ENCODE assay signal across 20 cellular contexts in genomic region chr1:42228938-42229337, GRCh38.
DNase-seq lines count a peak whose midpoint lies in the region; ATAC-seq and TF ChIP-seq lines count a peak whose summit lies in the region.
"Had no signal": no experiment of that assay in that cellular context is flagged by ENCODE, and none has a peak within 500 bp of the region (broad histone marks: within the 10 kb centered on the region; RNA-seq: fewer than 3 reads in every experiment).

No MANE protein-coding gene starts in this region.

- no peak for DNase-seq in CD4-positive, alpha-beta T cell
- no peak for DNase-seq in CD8-positive, alpha-beta T cell
- DNase-seq in T-helper 17 cell (no peak), progenitor cell of endocrine pancreas (ENCODE audit: low spot score, unreplicated experiment) (no peak), hippocampal formation (lab: John Stamatoyannopoulos, UW) (no peak), KBM-7 (no peak), thyroid gland (no peak)
- DNase-seq: AML-193, C1 segment of cervical spinal cord, DMS153, MG63, NCI-H1105 treated with DMSO at 0.1 percent for 48 hours, NCI-H146, NCI-H2029, NCI-H526 treated with DMSO at 0.1 percent for 48 hours, Right ventricle myocardium superior, RPMI8226 had no signal

- no peaks in the 10 kb centered on the region for H3K36me3 ChIP-seq in CD8-positive, alpha-beta T cell (ENCODE audit: insufficient read depth, low read length)
- H3K36me3 ChIP-seq in thyroid gland, result no peaks in the 10 kb centered on the region

- intact Hi-C loops in CD4-positive, alpha-beta T cell (cut with DNase I, micrococcal nuclease), result no loop called here
- intact Hi-C loops in CD8-positive, alpha-beta T cell (cut with DNase I, micrococcal nuclease), result no loop called here
- intact Hi-C loops in thyroid gland (cut with DNase I), result no loop called here

- H3K4me1 ChIP-seq in CD8-positive, alpha-beta T cell (ENCODE audit: insufficient read depth, low read length), result no peaks in the 10 kb centered on the region
- H3K4me1 ChIP-seq in thyroid gland, result no peaks in the 10 kb centered on the region

- H3K9me3 Mint-ChIP-seq in CD4-positive, alpha-beta T cell, result no peaks in the 10 kb centered on the region
- H3K9me3 Mint-ChIP-seq in CD8-positive, alpha-beta T cell, result no peaks in the 10 kb centered on the region
- peaks cover 2% of the 10 kb centered on the region for H3K9me3 Mint-ChIP-seq in progenitor cell of endocrine pancreas (ENCODE audit: low read depth)

- H3K27ac Mint-ChIP-seq in CD4-positive, alpha-beta T cell, result peak overlapping the region; percentile 1
- peak overlapping the region; percentile 12 for H3K27ac Mint-ChIP-seq in CD8-positive, alpha-beta T cell
- peak overlapping the region; percentile 39 for H3K27ac Mint-ChIP-seq in T-helper 17 cell
- H3K27ac Mint-ChIP-seq in progenitor cell of endocrine pancreas, result peak overlapping the region; percentile 25

- H3K27me3 ChIP-seq in CD4-positive, alpha-beta T cell (ENCODE audit: control insufficient read depth, insufficient read depth, low read length), result no peaks in the 10 kb centered on the region
- no peaks in the 10 kb centered on the region for H3K27me3 ChIP-seq in CD8-positive, alpha-beta T cell (ENCODE audit: insufficient read depth, low read length)
- no peaks in the 10 kb centered on the region for H3K27me3 ChIP-seq in thyroid gland
- H3K27me3 ChIP-seq: MG63, SJSA1 had no signal

- no peak overlapping the region for H3K27ac ChIP-seq in CD4-positive, alpha-beta T cell (ENCODE audit: low read depth, low read length)
- H3K27ac ChIP-seq in CD8-positive, alpha-beta T cell (ENCODE audit: low read depth, low read length), result no peak overlapping the region
- H3K27ac ChIP-seq in thyroid gland, result no peak overlapping the region
- H3K27ac ChIP-seq: A549, SJSA1 had no signal

- no peak overlapping the region for H3K4me3 ChIP-seq in CD8-positive, alpha-beta T cell (ENCODE audit: low read depth, low read length)
- no peak overlapping the region for H3K4me3 ChIP-seq in thyroid gland (replicated peaks in 1 of 3)
- H3K4me3 ChIP-seq: A549, MG63, SJSA1 had no signal

- in situ Hi-C loops in KBM-7 (cut with MboI; ENCODE audit: low pct_unique_long_range_greater_than_20kb, low sequenced_read_pairs), result no loop called here

- TF ChIP-seq POLR2A in thyroid gland (IDR thresholded peaks at IDR 0.05), result no peak

- H3K4me1 Mint-ChIP-seq in CD4-positive, alpha-beta T cell (ENCODE audit: low read depth), result peaks cover 23% of the 10 kb centered on the region
- H3K4me1 Mint-ChIP-seq in CD8-positive, alpha-beta T cell (ENCODE audit: low read depth), result peaks cover 22% of the 10 kb centered on the region
- H3K4me1 Mint-ChIP-seq in T-helper 17 cell (peaks cover 19% of the 10 kb centered on the region), progenitor cell of endocrine pancreas (ENCODE audit: low read depth) (peaks cover 4% of the 10 kb centered on the region)

- POLR2A ChIA-PET in CD4-positive, alpha-beta T cell (lab: Charles Lee), result no interaction called here
- POLR2A ChIA-PET in CD8-positive, alpha-beta T cell (lab: Charles Lee), result interaction anchor here (0.6 to 0.9 kb wide), 3 partner anchors 12 to 65 kb away, joined by 3 to 5 read pairs (median 5); no protein-coding TSS in a partner anchor

- H3K4me3 Mint-ChIP-seq in CD4-positive, alpha-beta T cell, result no peak overlapping the region
- no peak overlapping the region for H3K4me3 Mint-ChIP-seq in CD8-positive, alpha-beta T cell
- no peak overlapping the region for H3K4me3 Mint-ChIP-seq in T-helper 17 cell
- no peak overlapping the region for H3K4me3 Mint-ChIP-seq in progenitor cell of endocrine pancreas (ENCODE audit: low read depth)

- no peaks in the 10 kb centered on the region for H3K9me3 ChIP-seq in CD4-positive, alpha-beta T cell (ENCODE audit: control insufficient read depth, low read length)
- H3K9me3 ChIP-seq in CD8-positive, alpha-beta T cell (ENCODE audit: low read length), result no peaks in the 10 kb centered on the region
- H3K9me3 ChIP-seq in T-helper 17 cell (ENCODE audit: control insufficient read depth, low read length, poor library complexity, severe bottlenecking) (no peaks in the 10 kb centered on the region), thyroid gland (no peaks in the 10 kb centered on the region)
- H3K9me3 ChIP-seq: A549, MG63 had no signal

- TF ChIP-seq CTCF in CD4-positive, alpha-beta T cell (IDR thresholded peaks at IDR 0.05), result no peak
- no peak for TF ChIP-seq CTCF in CD8-positive, alpha-beta T cell (IDR thresholded peaks at IDR 0.05)
- TF ChIP-seq CTCF in progenitor cell of endocrine pancreas (IDR thresholded peaks at IDR 0.05; ENCODE audit: unreplicated experiment), result no peak
- TF ChIP-seq CTCF in thyroid gland (IDR thresholded peaks at IDR 0.05), result no peak

- CTCF ChIA-PET in CD4-positive, alpha-beta T cell (lab: Charles Lee), result interaction anchor here (0.6 to 0.7 kb wide), 2 partner anchors 29 to 35 kb away, joined by 3 read pairs; no protein-coding TSS in a partner anchor
- CTCF ChIA-PET in CD8-positive, alpha-beta T cell (lab: Charles Lee), result no interaction called here

- H3K27me3 Mint-ChIP-seq in CD4-positive, alpha-beta T cell, result no peaks in the 10 kb centered on the region
- no peaks in the 10 kb centered on the region for H3K27me3 Mint-ChIP-seq in CD8-positive, alpha-beta T cell (ENCODE audit: low read depth)
- H3K27me3 Mint-ChIP-seq in T-helper 17 cell (no peaks in the 10 kb centered on the region), progenitor cell of endocrine pancreas (no peaks in the 10 kb centered on the region)

- WGBS in thyroid gland, 2 donors, result 91 to 94% methylated on average over 6 of the region's 6 CpGs

- no peak for ATAC-seq in CD4-positive, alpha-beta T cell (ENCODE audit: poor library complexity)
- ATAC-seq in CD8-positive, alpha-beta T cell, result no peak
- no peak for ATAC-seq in T-helper 17 cell
- ATAC-seq: A549, HepG2 had no signal

- H3K36me3 Mint-ChIP-seq in CD4-positive, alpha-beta T cell (ENCODE audit: low read depth), result peaks cover 26% of the 10 kb centered on the region
- H3K36me3 Mint-ChIP-seq in CD8-positive, alpha-beta T cell, result peaks cover 18% of the 10 kb centered on the region
- H3K36me3 Mint-ChIP-seq in T-helper 17 cell (ENCODE audit: low read depth), result peaks cover 5% of the 10 kb centered on the region
- H3K36me3 Mint-ChIP-seq in progenitor cell of endocrine pancreas (ENCODE audit: insufficient read depth), result peaks cover 6% of the 10 kb centered on the region
